Comparison of ENCODE assay signal across 11 cellular contexts in the genomic region with DNA sequence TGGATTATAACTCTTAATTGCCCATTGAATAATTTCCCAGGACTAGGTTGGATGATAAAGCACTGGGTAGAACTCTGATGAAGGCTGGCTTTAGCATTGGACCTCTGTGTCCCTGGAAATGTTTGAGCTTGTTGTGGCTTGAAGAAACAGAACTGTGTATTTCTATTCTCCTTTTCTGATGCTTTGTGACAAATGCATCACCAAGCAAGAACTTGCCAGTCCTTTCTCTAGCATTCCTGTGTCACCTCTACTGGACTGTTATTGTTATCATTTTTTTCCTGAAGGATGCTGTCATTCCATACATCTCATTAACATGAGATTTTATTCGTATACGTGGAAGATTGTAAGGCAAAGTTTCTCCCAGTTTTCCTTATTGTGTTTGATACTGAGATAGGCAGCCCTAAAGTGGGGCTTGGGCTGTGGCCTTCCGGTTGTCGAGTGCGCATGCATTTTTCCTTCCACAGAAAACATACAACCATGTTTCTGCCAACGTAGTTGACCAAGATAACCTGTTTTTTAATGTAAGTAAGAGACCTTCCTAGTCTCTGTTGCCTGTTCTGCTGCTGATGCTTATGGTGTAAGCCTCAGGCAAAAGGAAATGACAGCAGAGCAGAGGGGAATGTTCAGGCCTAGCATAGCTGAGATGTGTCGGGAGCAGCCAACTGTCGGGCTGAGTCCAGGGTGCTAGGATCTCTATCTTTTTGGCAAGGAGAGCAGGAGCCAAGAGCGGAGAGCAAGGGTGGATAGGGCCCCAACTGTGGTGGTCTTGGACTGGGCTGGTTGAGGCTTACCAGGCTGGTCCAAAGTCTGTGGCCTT. TPM values are rescaled to one million over a fixed set of nuclear protein-coding genes. Genes with fewer than 3 reads are reported as not detected.
DNase-seq lines count a peak whose midpoint lies in the region; TF ChIP-seq lines count a peak whose summit lies in the region.
"Had no signal": no experiment of that assay in that cellular context is flagged by ENCODE, and none has a peak within 500 bp of the region (broad histone marks: within the 10 kb centered on the region; RNA-seq: fewer than 3 reads in every experiment).

No MANE protein-coding gene starts in this region.

- peak; percentile 15 for DNase-seq in NCI-H69 (lab: John Stamatoyannopoulos, UW)
- peak in 28 of 61 donors; percentile 4 to 63 (median 34) for DNase-seq in caudate nucleus (lab: John Stamatoyannopoulos, UW)
- DNase-seq in left kidney (ENCODE audit: low read depth, low spot score), result peak; percentile 59
- no peak for DNase-seq in WERI-Rb-1
- DNase-seq in CD14-positive monocyte (ENCODE audit: low spot score), result no peak
- DNase-seq in HuH-7 (ENCODE audit: low spot score), result no peak
- DNase-seq: activated gamma-delta T cell; NCI-H2171 treated with DMSO at 0.1 percent for 48 hours; NK-92 treated with Interleukin-12 subunit alpha and Interleukin-12 subunit beta, amount 100 ng/mL, for 24 hours had no signal

- peak overlapping the region; percentile 97 for H3K27ac ChIP-seq in caudate nucleus (ENCODE audit: low read depth, low read length)
- H3K27ac ChIP-seq in skeletal muscle tissue (ENCODE audit: low read depth, low read length), result no peak overlapping the region
- no peak overlapping the region for H3K27ac ChIP-seq in WERI-Rb-1
- H3K27ac ChIP-seq: BLaER1 had no signal

- H3K4me3 ChIP-seq in skeletal muscle tissue (ENCODE audit: low read length in 3 of 3) (peak overlapping the region in 2 of 3 donors; percentile 33 to 61), WERI-Rb-1 (ENCODE audit: low read depth, low read length) (no peak overlapping the region)
- H3K4me3 ChIP-seq: BLaER1 had no signal

- H3K4me3 Mint-ChIP-seq in CD14-positive monocyte, result peak overlapping the region in 1 of 2 donors; percentile 80

- peaks cover 48 to 60% (median 49%) of the 10 kb centered on the region in 3 donors for H3K27me3 Mint-ChIP-seq in CD14-positive monocyte (ENCODE audit: low read depth in 3 of 3)

- peaks cover 13 to 27% (median 18%) of the 10 kb centered on the region in 3 donors for H3K4me1 ChIP-seq in skeletal muscle tissue (ENCODE audit: control insufficient read depth in 3 of 3, insufficient read depth in 3 of 3, low read length in 3 of 3)

- peaks cover 0 to 17% (median 2%) of the 10 kb centered on the region in 7 donors for H3K9me3 Mint-ChIP-seq in CD14-positive monocyte

- TF ChIP-seq CTCF in WERI-Rb-1 (IDR thresholded peaks at IDR 0.05; ENCODE audit: low read depth, low read length), result no peak
- no peak for TF ChIP-seq CTCF in CD14-positive monocyte (IDR thresholded peaks at IDR 0.05)

- H3K36me3 Mint-ChIP-seq in CD14-positive monocyte, result no peaks in the 10 kb centered on the region

- intact Hi-C loops in CD14-positive monocyte (cut with micrococcal nuclease), result loop anchor here in 1 of 2 donors (10.0 kb wide), 1 partner anchor 57 kb away; no protein-coding TSS in a partner anchor

- no peak overlapping the region for H3K9ac ChIP-seq in skeletal muscle tissue (ENCODE audit: low read depth in 1 of 3, low read length in 3 of 3)
- H3K9ac ChIP-seq: BLaER1 had no signal

- peaks cover 13% of the 10 kb centered on the region for H3K4me1 Mint-ChIP-seq in CD14-positive monocyte

- no peaks in the 10 kb centered on the region for H3K9me3 ChIP-seq in skeletal muscle tissue (ENCODE audit: control insufficient read depth in 3 of 3, low read length in 3 of 3)
- H3K9me3 ChIP-seq in WERI-Rb-1 (ENCODE audit: severe bottlenecking), result no peaks in the 10 kb centered on the region

- H3K36me3 ChIP-seq in skeletal muscle tissue (ENCODE audit: control insufficient read depth in 3 of 3, insufficient read depth in 3 of 3, low read length in 3 of 3) (no peaks in the 10 kb centered on the region), WERI-Rb-1 (no peaks in the 10 kb centered on the region)
- H3K36me3 ChIP-seq: BLaER1 had no signal

- H3K27me3 ChIP-seq in skeletal muscle tissue (ENCODE audit: control insufficient read depth in 3 of 3, insufficient read depth in 3 of 3, low read length in 3 of 3) (peaks cover 25 to 48% (median 38%) of the 10 kb centered on the region in 3 donors), WERI-Rb-1 (ENCODE audit: insufficient read depth, low read depth, severe bottlenecking) (peaks cover 81% of the 10 kb centered on the region)

- no peak overlapping the region for H3K27ac Mint-ChIP-seq in CD14-positive monocyte

RNA-seq across cellular contexts. Expression of gene NTRK2, which starts 2.3 kb away (rescaled TPM):
- 26.6 TPM for total RNA-seq in skeletal muscle tissue
- not detected for polyA plus RNA-seq in CD14-positive monocyte

Comparison
In these comparisons a context has a peak if more than half of its experiments do, and no peak if none do; other contexts are left out.
1. DNase-seq: peak in NCI-H69 (single experiment) and left kidney (single experiment); none in WERI-Rb-1 (single experiment), CD14-positive monocyte (single experiment) and HuH-7 (single experiment).